21 cellular contexts compared by ENCODE assay signal in genomic region chr12:93913845-93914244, GRCh38.
DNase-seq lines count a peak whose midpoint lies in the region; TF ChIP-seq lines count a peak whose summit lies in the region.
"Had no signal": no experiment of that assay in that cellular context is flagged by ENCODE, and none has a peak within 500 bp of the region (broad histone marks: within the 10 kb centered on the region; RNA-seq: fewer than 3 reads in every experiment).

No MANE protein-coding gene starts in this region.

- H3K4me1 ChIP-seq in tibial artery, result peaks cover 0 to 52% (median 14%) of the 10 kb centered on the region in 4 donors
- no peaks in the 10 kb centered on the region for H3K4me1 ChIP-seq in colonic mucosa
- H3K4me1 ChIP-seq: transverse colon had no signal

- H3K27ac ChIP-seq in tibial artery, result peak overlapping the region; percentile 20 to 21
- no peak overlapping the region for H3K27ac ChIP-seq in colonic mucosa
- H3K27ac ChIP-seq: foreskin keratinocyte, left ventricle myocardium inferior, transverse colon had no signal

- intact Hi-C loops in tibial artery (cut with DNase I; ENCODE audit: low total_unique reads), result no loop called here
- intact Hi-C loops in colonic mucosa (cut with DNase I), result no loop called here

- TF ChIP-seq CTCF in HFF-Myc (IDR thresholded peaks at IDR 0.05; ENCODE audit: low read depth, low read length, missing control alignments) (no peak), tibial artery (IDR thresholded peaks at IDR 0.05) (no peak), colonic mucosa (IDR thresholded peaks at IDR 0.05) (no peak)

- H3K4me3 ChIP-seq in HFF-Myc (replicated peaks; ENCODE audit: low read depth, low read length) (no peak overlapping the region), tibial artery (no peak overlapping the region), colonic mucosa (no peak overlapping the region)
- H3K4me3 ChIP-seq: GM23338, left ventricle myocardium inferior, skin epidermis, transverse colon had no signal

- H3K36me3 ChIP-seq in tibial artery (no peaks in the 10 kb centered on the region), colonic mucosa (no peaks in the 10 kb centered on the region)
- H3K36me3 ChIP-seq: left ventricle myocardium inferior, transverse colon had no signal

- peak; percentile 16 for DNase-seq in HFF-Myc (ENCODE audit: extremely low read depth, low read depth)
- DNase-seq in amniotic epithelial cell (ENCODE audit: low read depth), result peak; percentile 79
- DNase-seq in fibroblast of peridontal ligament (ENCODE audit: extremely low read depth), result peak; percentile 95
- no peak for DNase-seq in tibial artery
- no peak for DNase-seq in superior temporal gyrus (ENCODE audit: extremely low spot score)
- DNase-seq in NCI-H2107 (lab: John Stamatoyannopoulos, UW), result no peak
- no peak for DNase-seq in colonic mucosa
- DNase-seq: activated effector memory CD4-positive, alpha-beta T cell treated with anti-CD3 and anti-CD28 coated beads, Interleukin-2, amount 50 U/mL, for 16 hours; aorta; CD4-positive, alpha-beta memory T cell; effector CD4-positive, alpha-beta T cell; left ventricle myocardium inferior; MM.1S; NCI-H1694 treated with DMSO at 0.1 percent for 48 hours; NCI-H524; posterior cingulate gyrus; T1000; transverse colon had no signal

- H3K9ac ChIP-seq in colonic mucosa (ENCODE audit: low read depth in 2 of 2, low read length in 2 of 2), result no peak overlapping the region

- H3K9me3 ChIP-seq in tibial artery (no peaks in the 10 kb centered on the region), colonic mucosa (no peaks in the 10 kb centered on the region)
- H3K9me3 ChIP-seq: left ventricle myocardium inferior, transverse colon had no signal

- H3K27me3 ChIP-seq in tibial artery, result no peaks in the 10 kb centered on the region
- H3K27me3 ChIP-seq in colonic mucosa, result no peaks in the 10 kb centered on the region
- H3K27me3 ChIP-seq: foreskin keratinocyte, transverse colon had no signal

Comparison
In these comparisons a context has a peak if more than half of its experiments do, and no peak if none do; other contexts are left out.
1. DNase-seq: peak in HFF-Myc (single experiment), amniotic epithelial cell (single experiment) and fibroblast of peridontal ligament (single experiment); none in tibial artery (0 of 2), superior temporal gyrus (single experiment), NCI-H2107 (single experiment) and colonic mucosa (single experiment).